Comparison of ENCODE assay signal across 25 cellular contexts in genomic region chrX:43592597-43592996, GRCh38.
DNase-seq lines count a peak whose midpoint lies in the region; ATAC-seq, FAIRE-seq and TF ChIP-seq lines count a peak whose summit lies in the region.
"Had no signal": no experiment of that assay in that cellular context is flagged by ENCODE, and none has a peak within 500 bp of the region (broad histone marks: within the 10 kb centered on the region; RNA-seq: fewer than 3 reads in every experiment).

No MANE protein-coding gene starts in this region.

- H3K4me3 ChIP-seq in mammary epithelial cell (replicated peaks in 1 of 3; ENCODE audit: insufficient read depth in 1 of 3, low read depth in 2 of 3, low read length in 3 of 3) (no peak overlapping the region), fibroblast of pulmonary artery (replicated peaks; ENCODE audit: low read depth, low read length) (no peak overlapping the region), ovary (no peak overlapping the region), left ventricle myocardium inferior (no peak overlapping the region)
- H3K4me3 ChIP-seq: BLaER1, Peyer's patch, SJCRH30 had no signal

- no peak for TF ChIP-seq POLR2A in ovary (IDR thresholded peaks at IDR 0.05)

- no peak overlapping the region for H3K4me2 ChIP-seq in mammary epithelial cell (ENCODE audit: insufficient read depth, low read depth, low read length)
- H3K4me2 ChIP-seq: BLaER1 had no signal

- ATAC-seq in HG03469 (IDR thresholded peaks at IDR 0.05; ENCODE audit: unreplicated experiment) = no peak
- no peak for ATAC-seq in HG03025 (IDR thresholded peaks at IDR 0.05; ENCODE audit: low FRiP score, unreplicated experiment)

- TF ChIP-seq EP300 in ovary (IDR thresholded peaks at IDR 0.05) = no peak

- H2AFZ ChIP-seq in mammary epithelial cell (ENCODE audit: low read depth, low read length) = peak overlapping the region; percentile 46

- FAIRE-seq in D721Med (lab: Jason Lieb, UNC) = peak; percentile 25
- FAIRE-seq: GM12892 had no signal

- intact Hi-C loops in mammary epithelial cell (cut with micrococcal nuclease) (no loop called here), ovary (cut with DNase I) (no loop called here), left ventricle myocardium inferior (cut with micrococcal nuclease) (no loop called here)

- H3K9me3 ChIP-seq in mammary epithelial cell (replicated peaks; ENCODE audit: insufficient read depth, low read length) = no peaks in the 10 kb centered on the region
- no peaks in the 10 kb centered on the region for H3K9me3 ChIP-seq in ovary
- H3K9me3 ChIP-seq in left ventricle myocardium inferior (replicated peaks) = no peaks in the 10 kb centered on the region
- H3K9me3 ChIP-seq: Peyer's patch, SJCRH30 had no signal

- no peak for TF ChIP-seq CTCF in D721Med (IDR thresholded peaks at IDR 0.05; ENCODE audit: insufficient read depth, missing control alignments)
- no peak for TF ChIP-seq CTCF in mammary epithelial cell (conservative IDR thresholded peaks at IDR 0.05 in 1 of 2, IDR thresholded peaks at IDR 0.05 in 1 of 2; ENCODE audit: extremely low read depth in 1 of 2, insufficient read depth in 1 of 2, low read depth in 1 of 2, low read length in 2 of 2)
- no peak for TF ChIP-seq CTCF in fibroblast of pulmonary artery (IDR thresholded peaks at IDR 0.05; ENCODE audit: low read length, missing control alignments)
- no peak for TF ChIP-seq CTCF in ovary (IDR thresholded peaks at IDR 0.05)
- TF ChIP-seq CTCF in left ventricle myocardium inferior (IDR thresholded peaks at IDR 0.05; ENCODE audit: borderline replicate concordance) = no peak

- CTCF ChIA-PET in mammary epithelial cell (lab: Charles Lee; ENCODE audit: low non-redundant PET) = no interaction called here

- H3K9ac ChIP-seq in mammary epithelial cell (ENCODE audit: insufficient read depth, low read length) = no peak overlapping the region
- H3K9ac ChIP-seq: BLaER1 had no signal

- BruUV-seq in mammary epithelial cell (replicated peaks; lab: Mats Ljungman, UMichigan) = no TSS peak

- no peaks in the 10 kb centered on the region for H3K79me2 ChIP-seq in mammary epithelial cell (ENCODE audit: insufficient read depth, low read length)

- in situ Hi-C loops in mammary epithelial cell (cut with MboI; ENCODE audit: low sequenced_read_pairs in 2 of 2) = no loop called here

- H3K4me1 ChIP-seq in mammary epithelial cell (ENCODE audit: insufficient read depth, low read length) (peaks cover 20% of the 10 kb centered on the region), ovary (ENCODE audit: insufficient read depth) (peaks cover 1% of the 10 kb centered on the region), left ventricle myocardium inferior (peaks cover 3% of the 10 kb centered on the region)
- H3K4me1 ChIP-seq: BLaER1, Peyer's patch, SJCRH30 had no signal

- H3K27ac ChIP-seq in mammary epithelial cell (ENCODE audit: insufficient read depth, low read depth, low read length) (no peak overlapping the region), ovary (no peak overlapping the region), left ventricle myocardium inferior (replicated peaks) (no peak overlapping the region)
- H3K27ac ChIP-seq: 22Rv1, BLaER1, HL-60, Peyer's patch, SJCRH30 had no signal

- H4K20me1 ChIP-seq in mammary epithelial cell (ENCODE audit: insufficient read depth, low read length) = no peaks in the 10 kb centered on the region
- H4K20me1 ChIP-seq: BLaER1 had no signal

- DNase-seq in D721Med (ENCODE audit: insufficient read length, low spot score) = no peak
- DNase-seq in mammary epithelial cell = peak; percentile 51
- DNase-seq in fibroblast of pulmonary artery (ENCODE audit: low read depth) = peak; percentile 19
- peak in 4 of 5 donors; percentile 23 to 52 (median 49) for DNase-seq in ovary
- no peak for DNase-seq in left ventricle myocardium inferior
- no peak for DNase-seq in NCI-H748 treated with DMSO at 0.1 percent for 48 hours (lab: John Stamatoyannopoulos, UW)
- DNase-seq: ACHN; CD4-positive, alpha-beta T cell; DMS153; H7; KBM-7; NCI-H1092; NCI-H1436; NCI-H2029 treated with DMSO at 0.1 percent for 48 hours; NCI-H2171 treated with DMSO at 0.1 percent for 48 hours; NCI-H446; NCI-H526 treated with DMSO at 0.1 percent for 48 hours; Peyer's patch; SJCRH30 had no signal

- dilution Hi-C loops in mammary epithelial cell (cut with HindIII; ENCODE audit: low sequenced_read_pairs) = no loop called here

- H3K36me3 ChIP-seq in mammary epithelial cell (ENCODE audit: insufficient read depth, low read length) (no peaks in the 10 kb centered on the region), ovary (no peaks in the 10 kb centered on the region), left ventricle myocardium inferior (no peaks in the 10 kb centered on the region)
- H3K36me3 ChIP-seq: BLaER1, Peyer's patch, SJCRH30 had no signal

- H3K27me3 ChIP-seq in mammary epithelial cell (ENCODE audit: insufficient read depth, low read length) (no peaks in the 10 kb centered on the region), ovary (no peaks in the 10 kb centered on the region), left ventricle myocardium inferior (ENCODE audit: low read depth) (no peaks in the 10 kb centered on the region)
- H3K27me3 ChIP-seq: Peyer's patch, SJCRH30 had no signal

- 15% methylated on average over 3 of the region's 3 CpGs for WGBS in mammary epithelial cell (ENCODE audit: low coverage, missing lambda C conversion rate)
- WGBS in ovary, 3 donors = 27 to 32% (median 28%) methylated on average over 3 of the region's 3 CpGs

Comparison
In these comparisons a context has a peak if more than half of its experiments do, and no peak if none do; other contexts are left out.
1. DNase-seq: peak in mammary epithelial cell (single experiment), fibroblast of pulmonary artery (single experiment) and ovary (4 of 5); none in D721Med (single experiment), left ventricle myocardium inferior (single experiment) and NCI-H748 treated with DMSO at 0.1 percent for 48 hours (single experiment).